8 cellular contexts compared by ENCODE assay signal in the genomic region with DNA sequence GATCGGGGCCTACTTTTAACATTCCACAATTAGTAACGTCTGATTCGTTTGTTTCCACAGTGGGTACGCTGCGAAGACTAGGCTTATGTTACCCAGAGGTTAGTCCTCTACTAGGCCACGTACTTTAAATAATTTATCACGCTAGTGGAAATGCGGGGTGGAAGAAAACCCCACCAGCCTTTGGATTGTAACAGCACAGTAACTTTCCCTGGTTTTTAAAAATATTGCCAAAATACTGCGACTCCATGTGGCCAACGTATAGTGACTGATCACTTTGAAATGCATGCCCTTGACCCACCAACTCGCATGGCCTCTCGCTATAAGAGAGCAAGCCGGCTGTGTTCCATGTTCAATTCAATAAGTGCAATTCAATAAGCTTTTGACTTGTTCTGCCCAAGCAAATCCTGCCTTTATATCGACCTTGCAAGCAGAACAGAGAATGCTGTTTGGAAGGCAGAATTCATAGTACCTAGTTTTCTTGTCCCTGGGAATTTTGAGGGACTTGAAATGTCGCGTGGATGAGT. TPM values are rescaled to one million over a fixed set of nuclear protein-coding genes. Genes with fewer than 3 reads are reported as not detected.
A peak's percentile ranks its signal among the peaks of the same experiment; 100 is the strongest.
DNase-seq lines count a peak whose midpoint lies in the region; ATAC-seq and TF ChIP-seq lines count a peak whose summit lies in the region.

No MANE protein-coding gene starts in this region.

- H3K9me3 ChIP-seq in left ventricle myocardium inferior (replicated peaks) (no peaks in the 10 kb centered on the region), iPS-20b (ENCODE audit: insufficient read depth, low read depth, low read length) (no peaks in the 10 kb centered on the region)

- H3K27ac ChIP-seq in left ventricle myocardium inferior (replicated peaks): peak overlapping the region; percentile 96
- peak overlapping the region; percentile 95 for H3K27ac ChIP-seq in iPS-20b (ENCODE audit: low read length)

- peak overlapping the region; percentile 95 for H3K4me3 Mint-ChIP-seq in activated T-helper 1 cell treated with anti-CD3 and anti-CD28 coated beads, Interleukin-12 subunit alpha, Interleukin-12 subunit beta, Interleukin-2, Interleukin-4 antibody, amounts not matched to agents 30 ng/mL and 10 ng/mL and 1 ng/mL, durations not matched to agents 14 hours and 24 hours and 36 hours
- peak overlapping the region; percentile 93 to 95 for H3K4me3 Mint-ChIP-seq in stimulated activated naive CD8-positive, alpha-beta T cell treated with anti-CD3 and anti-CD28 coated beads, Interleukin-15, amount 100 ng/mL, for 72 hours

- peaks cover 40% of the 10 kb centered on the region for H3K4me1 Mint-ChIP-seq in activated T-helper 1 cell treated with anti-CD3 and anti-CD28 coated beads, Interleukin-12 subunit alpha, Interleukin-12 subunit beta, Interleukin-2, Interleukin-4 antibody, amounts not matched to agents 30 ng/mL and 10 ng/mL and 1 ng/mL, durations not matched to agents 14 hours and 24 hours and 36 hours (ENCODE audit: low read depth)
- H3K4me1 Mint-ChIP-seq in stimulated activated naive CD8-positive, alpha-beta T cell treated with anti-CD3 and anti-CD28 coated beads, Interleukin-15, amount 100 ng/mL, for 72 hours: peaks cover 29% of the 10 kb centered on the region

- H3K4me3 ChIP-seq in left ventricle myocardium inferior: peak overlapping the region; percentile 80
- H3K4me3 ChIP-seq in iPS-20b (ENCODE audit: low read length): peak overlapping the region; percentile 86

- intact Hi-C loops in left ventricle myocardium inferior (cut with micrococcal nuclease) (no loop called here), left ventricle myocardium superior (cut with micrococcal nuclease) (no loop called here)
- intact Hi-C loops in activated T-helper 1 cell treated with anti-CD3 and anti-CD28 coated beads, Interleukin-12 subunit alpha, Interleukin-12 subunit beta, Interleukin-2, Interleukin-4 antibody, amounts not matched to agents 30 ng/mL and 10 ng/mL and 1 ng/mL, durations not matched to agents 14 hours and 24 hours and 36 hours (cut with micrococcal nuclease): loop anchor here (1.0 to 2.0 kb wide), 3 partner anchors 235 to 279 kb away; no protein-coding TSS in a partner anchor

- peaks cover 10% of the 10 kb centered on the region for H3K36me3 Mint-ChIP-seq in activated T-helper 1 cell treated with anti-CD3 and anti-CD28 coated beads, Interleukin-12 subunit alpha, Interleukin-12 subunit beta, Interleukin-2, Interleukin-4 antibody, amounts not matched to agents 30 ng/mL and 10 ng/mL and 1 ng/mL, durations not matched to agents 14 hours and 24 hours and 36 hours (ENCODE audit: low read depth)

- ATAC-seq in left ventricle myocardium superior (no peak), HG02885 (IDR thresholded peaks at IDR 0.05; ENCODE audit: poor library complexity, unreplicated experiment) (no peak)
- no peak for ATAC-seq in stimulated activated naive CD8-positive, alpha-beta T cell treated with anti-CD3 and anti-CD28 coated beads, Interleukin-15, amount 100 ng/mL, for 72 hours

- DNase-seq in left ventricle myocardium inferior (no peak), left ventricle myocardium superior (no peak), GM19240 (ENCODE audit: insufficient read length, low spot score) (no peak), D341Med (ENCODE audit: low spot score) (no peak)
- DNase-seq in activated T-helper 1 cell treated with anti-CD3 and anti-CD28 coated beads, Interleukin-12 subunit alpha, Interleukin-12 subunit beta, Interleukin-2, Interleukin-4 antibody, amounts not matched to agents 30 ng/mL and 10 ng/mL and 1 ng/mL, durations not matched to agents 14 hours and 24 hours and 36 hours (ENCODE audit: low spot score): no peak
- DNase-seq in stimulated activated naive CD8-positive, alpha-beta T cell treated with anti-CD3 and anti-CD28 coated beads, Interleukin-15, amount 100 ng/mL, for 72 hours: no peak

- H3K27me3 ChIP-seq in left ventricle myocardium inferior (ENCODE audit: low read depth) (no peaks in the 10 kb centered on the region), iPS-20b (ENCODE audit: insufficient read depth, low read length) (no peaks in the 10 kb centered on the region)

- TF ChIP-seq CTCF in left ventricle myocardium inferior (IDR thresholded peaks at IDR 0.05; ENCODE audit: borderline replicate concordance): no peak

- H3K9me3 Mint-ChIP-seq in activated T-helper 1 cell treated with anti-CD3 and anti-CD28 coated beads, Interleukin-12 subunit alpha, Interleukin-12 subunit beta, Interleukin-2, Interleukin-4 antibody, amounts not matched to agents 30 ng/mL and 10 ng/mL and 1 ng/mL, durations not matched to agents 14 hours and 24 hours and 36 hours: no peaks in the 10 kb centered on the region
- no peaks in the 10 kb centered on the region for H3K9me3 Mint-ChIP-seq in stimulated activated naive CD8-positive, alpha-beta T cell treated with anti-CD3 and anti-CD28 coated beads, Interleukin-15, amount 100 ng/mL, for 72 hours

- H3K9ac ChIP-seq in iPS-20b (ENCODE audit: low read depth, low read length): peak overlapping the region; percentile 99

- no peaks in the 10 kb centered on the region for H3K27me3 Mint-ChIP-seq in activated T-helper 1 cell treated with anti-CD3 and anti-CD28 coated beads, Interleukin-12 subunit alpha, Interleukin-12 subunit beta, Interleukin-2, Interleukin-4 antibody, amounts not matched to agents 30 ng/mL and 10 ng/mL and 1 ng/mL, durations not matched to agents 14 hours and 24 hours and 36 hours (ENCODE audit: insufficient read depth)
- no peaks in the 10 kb centered on the region for H3K27me3 Mint-ChIP-seq in stimulated activated naive CD8-positive, alpha-beta T cell treated with anti-CD3 and anti-CD28 coated beads, Interleukin-15, amount 100 ng/mL, for 72 hours

- no peaks in the 10 kb centered on the region for H3K36me3 ChIP-seq in left ventricle myocardium inferior
- H3K36me3 ChIP-seq in iPS-20b (ENCODE audit: insufficient read depth, low read depth, low read length): peaks cover 6% of the 10 kb centered on the region; the same call in 1 of the 2 replicates

- peaks cover 33% of the 10 kb centered on the region for H3K4me1 ChIP-seq in left ventricle myocardium inferior
- peaks cover 17% of the 10 kb centered on the region; the same call in 1 of the 2 replicates for H3K4me1 ChIP-seq in iPS-20b (ENCODE audit: insufficient read depth, low read length)

- peak overlapping the region; percentile 97 for H3K27ac Mint-ChIP-seq in activated T-helper 1 cell treated with anti-CD3 and anti-CD28 coated beads, Interleukin-12 subunit alpha, Interleukin-12 subunit beta, Interleukin-2, Interleukin-4 antibody, amounts not matched to agents 30 ng/mL and 10 ng/mL and 1 ng/mL, durations not matched to agents 14 hours and 24 hours and 36 hours
- H3K27ac Mint-ChIP-seq in stimulated activated naive CD8-positive, alpha-beta T cell treated with anti-CD3 and anti-CD28 coated beads, Interleukin-15, amount 100 ng/mL, for 72 hours: peak overlapping the region; percentile 99 to 100

RNA-seq across cellular contexts. Expression of gene GTF2A1, which starts 0.9 kb away (rescaled TPM):
- total RNA-seq in left ventricle myocardium inferior (20.8 TPM), left ventricle myocardium superior (18.9 TPM)
- total RNA-seq in activated T-helper 1 cell treated with anti-CD3 and anti-CD28 coated beads, Interleukin-12 subunit alpha, Interleukin-12 subunit beta, Interleukin-2, Interleukin-4 antibody, amounts not matched to agents 30 ng/mL and 10 ng/mL and 1 ng/mL, durations not matched to agents 14 hours and 24 hours and 36 hours: 41.0 and 42.7 TPM in 2 replicates
